ENCODE assay signal across 22 cellular contexts in genomic region chr1:235176486-235176885, GRCh38. TPM values are rescaled to one million over a fixed set of nuclear protein-coding genes. Genes with fewer than 3 reads are reported as not detected.
DNase-seq lines count a peak whose midpoint lies in the region; ATAC-seq, FAIRE-seq and TF ChIP-seq lines count a peak whose summit lies in the region.
"Had no signal": no experiment of that assay in that cellular context is flagged by ENCODE, and none has a peak within 500 bp of the region (broad histone marks: within the 10 kb centered on the region; RNA-seq: fewer than 3 reads in every experiment).

No MANE protein-coding gene starts in this region.

- H2AFZ ChIP-seq in GM12878 (ENCODE audit: control insufficient read depth, low read depth, low read length), result no peak overlapping the region
- H2AFZ ChIP-seq: GM23248, PC-9 had no signal

- H3K4me1 ChIP-seq in GM12878 (ENCODE audit: control insufficient read depth, insufficient read depth, low read length), result no peaks in the 10 kb centered on the region

- FAIRE-seq in GM12878 (lab: Jason Lieb, UNC), result no peak

- POLR2A ChIA-PET in GM12878 (lab: Charles Lee), result interaction anchor here (0.5 to 0.6 kb wide), 2 partner anchors 51 to 168 kb away, joined by 3 to 5 read pairs; no protein-coding TSS in a partner anchor

- TF ChIP-seq POLR2A in GM12878 (IDR thresholded peaks at IDR 0.05; ENCODE audit: low read depth, low read length), result no peak

- H3K27ac Mint-ChIP-seq in activated T-cell treated with anti-CD3 and anti-CD28 coated beads, Interleukin-2, amount 50 U/mL, for 24 hours, result peak overlapping the region; percentile 75
- peak overlapping the region; percentile 78 for H3K27ac Mint-ChIP-seq in neural crest cell (ENCODE audit: unreplicated experiment)

- WGBS in GM12878 (ENCODE audit: insufficient coverage, insufficient replicate concordance, low lambda C conversion rate, missing lambda C conversion rate), result 97% methylated on average over 7 of the region's 7 CpGs

- intact Hi-C loops in GM12878 (cut with micrococcal nuclease; ENCODE audit: unreplicated experiment), result loop anchor here (5.0 kb wide), 1 partner anchor 241 kb away; no protein-coding TSS in a partner anchor

- TSS peak; percentile 31 for BruUV-seq in GM12878 (replicated peaks; lab: Mats Ljungman, UMichigan)

- no peak overlapping the region for H3K27ac ChIP-seq in GM12878 (ENCODE audit: control insufficient read depth, insufficient read depth)
- H3K27ac ChIP-seq: GM23248, PC-9, SJCRH30 had no signal

- H3K36me3 ChIP-seq in H7 (replicated peaks; ENCODE audit: control insufficient read depth, insufficient read depth, low read length), result peaks cover 6% of the 10 kb centered on the region
- peaks cover 6 to 19% of the 10 kb centered on the region in 2 experiments for H3K36me3 ChIP-seq in GM12878 (ENCODE audit: control insufficient read depth in 2 of 2, insufficient read depth in 2 of 2, low read length in 1 of 2)

- in situ Hi-C loops in GM12878 (cut with MboI), result no loop called here

- no peaks in the 10 kb centered on the region for H3K27me3 Mint-ChIP-seq in activated T-cell treated with anti-CD3 and anti-CD28 coated beads, Interleukin-2, amount 50 U/mL, for 24 hours
- H3K27me3 Mint-ChIP-seq in neural crest cell (ENCODE audit: low read depth), result no peaks in the 10 kb centered on the region

- DNase-seq in activated T-cell treated with anti-CD3 and anti-CD28 coated beads, Interleukin-2, amount 50 U/mL, for 24 hours, result no peak
- no peak for DNase-seq in activated T-cell treated with anti-CD3 and anti-CD28 coated beads, Interleukin-2, amount 50 U/mL, for 48 hours
- DNase-seq in H7, result peak; percentile 33
- no peak for DNase-seq in GM12878 (ENCODE audit: low read depth, low spot score)
- no peak for DNase-seq in neural crest cell (ENCODE audit: low read depth, low spot score)
- DNase-seq in hypothalamus (lab: John Stamatoyannopoulos, UW), result no peak
- no peak for DNase-seq in nucleus accumbens (lab: John Stamatoyannopoulos, UW)
- DNase-seq: 8988T, GM23248, KBM-7, MV-4-11, NCI-H1105, NCI-H1436 treated with DMSO at 0.1 percent for 48 hours, NCI-H1930, NCI-H2227 treated with DMSO at 0.1 percent for 48 hours, NCI-H526 treated with DMSO at 0.1 percent for 48 hours, PC-9, SJCRH30 had no signal

- CTCF ChIA-PET in GM12878 (lab: Yijun Ruan, JAX), result no interaction called here

- H3K9ac ChIP-seq in GM12878 (ENCODE audit: control insufficient read depth, insufficient read depth, low read length), result no peak overlapping the region
- H3K9ac ChIP-seq: GM23248 had no signal

- ATAC-seq in GM12878 (no peak), GM18868 (IDR thresholded peaks at IDR 0.05; ENCODE audit: unreplicated experiment) (no peak)
- ATAC-seq: HCT116, Right ventricle myocardium inferior, SK-N-SH treated with all-trans-retinoic acid at 6 μM for 48 hours had no signal

- H3K27me3 ChIP-seq in H7 (ENCODE audit: control insufficient read depth, insufficient read depth, low read length) (no peaks in the 10 kb centered on the region), GM12878 (replicated peaks in 1 of 2; ENCODE audit: control insufficient read depth in 2 of 2, insufficient read depth in 2 of 2, low read length in 1 of 2) (no peaks in the 10 kb centered on the region)
- H3K27me3 ChIP-seq: SJCRH30 had no signal

- TF ChIP-seq RAD21 in GM12878 (IDR thresholded peaks at IDR 0.05; ENCODE audit: insufficient read depth, low read depth, low read length), result no peak

- no peaks in the 10 kb centered on the region for H4K20me1 ChIP-seq in GM12878 (ENCODE audit: control insufficient read depth, insufficient read depth)

- H3K4me3 Mint-ChIP-seq in activated T-cell treated with anti-CD3 and anti-CD28 coated beads, Interleukin-2, amount 50 U/mL, for 24 hours, result no peak overlapping the region
- H3K4me3 Mint-ChIP-seq in neural crest cell, result no peak overlapping the region

- no peaks in the 10 kb centered on the region for H3K79me2 ChIP-seq in GM12878 (ENCODE audit: control insufficient read depth, insufficient read depth, low read length)

- SMC1A ChIA-PET in GM12878 (lab: Charles Lee; ENCODE audit: uncharacterized antibody, unreplicated experiment), result no interaction called here

- H3K4me2 ChIP-seq in GM12878 (ENCODE audit: control insufficient read depth, insufficient read depth), result no peak overlapping the region
- H3K4me2 ChIP-seq: PC-9 had no signal

- no peaks in the 10 kb centered on the region for H3K9me3 ChIP-seq in GM12878 (replicated peaks; ENCODE audit: control insufficient read depth, insufficient read depth, low read length)
- H3K9me3 ChIP-seq: SJCRH30 had no signal

- no peaks in the 10 kb centered on the region for H3K9me3 Mint-ChIP-seq in activated T-cell treated with anti-CD3 and anti-CD28 coated beads, Interleukin-2, amount 50 U/mL, for 24 hours
- H3K9me3 Mint-ChIP-seq in neural crest cell, result no peaks in the 10 kb centered on the region

- H3K4me3 ChIP-seq in H7 (ENCODE audit: insufficient read depth, low read depth, low read length) (no peak overlapping the region), GM12878 (no peak overlapping the region)
- H3K4me3 ChIP-seq: GM23248, PC-9, SJCRH30 had no signal

- no peak for TF ChIP-seq EP300 in GM12878 (IDR thresholded peaks at IDR 0.05; ENCODE audit: borderline replicate concordance in 1 of 2, control insufficient read depth in 1 of 2, low read depth in 2 of 2, low read length in 2 of 2)

- TF ChIP-seq CTCF in GM12878 (IDR thresholded peaks at IDR 0.05 in 2 of 3, conservative IDR thresholded peaks at IDR 0.05 in 1 of 3; ENCODE audit: control insufficient read depth in 2 of 3, extremely low read depth in 1 of 3, insufficient read depth in 1 of 3, low read depth in 3 of 3, low read length in 3 of 3) (no peak), neural crest cell (conservative IDR thresholded peaks at IDR 0.05) (no peak)

- peaks cover 85% of the 10 kb centered on the region for H3K36me3 Mint-ChIP-seq in activated T-cell treated with anti-CD3 and anti-CD28 coated beads, Interleukin-2, amount 50 U/mL, for 24 hours (ENCODE audit: low read depth)
- peaks cover 10% of the 10 kb centered on the region for H3K36me3 Mint-ChIP-seq in neural crest cell (ENCODE audit: low read depth)

- H3K4me1 Mint-ChIP-seq in activated T-cell treated with anti-CD3 and anti-CD28 coated beads, Interleukin-2, amount 50 U/mL, for 24 hours (ENCODE audit: low read depth), result peaks cover 3% of the 10 kb centered on the region
- no peaks in the 10 kb centered on the region for H3K4me1 Mint-ChIP-seq in neural crest cell

- RAD21 ChIA-PET in GM12878 (lab: Charles Lee; ENCODE audit: unreplicated experiment), result no interaction called here

RNA-seq across cellular contexts. Expression of gene RBM34, which starts 15.4 kb away (rescaled TPM):
- total RNA-seq in H7 (2014; rRNA removed; shearing (Covaris generic)), result 101 and 105 TPM in 2 replicates
- total RNA-seq in GM12878 (2013; cell fraction: nucleolus; rRNA removed), result 98.8 and 100 TPM in 2 replicates
- total RNA-seq in GM12878 (2014; rRNA removed) (61.2 and 83.5 TPM in 2 replicates), GM12878 (2014; rRNA removed; fragmentation: Illumina TruSeq; extraction: Trizol) (119 and 132 TPM in 2 replicates), GM12878 (2021) (89.2 and 95.2 TPM in 2 replicates), neural crest cell (95.0 and 102 TPM in 2 replicates)
- polyA plus RNA-seq in GM12878 (2011; ENCODE audit: low read depth), result 36.8 TPM
- polyA plus RNA-seq in GM12878 (2011; rRNA removed) (55.7 and 103 TPM in 2 replicates), GM12878 (2014; fragmentation: Illumina TruSeq; extraction: Trizol) (89.9 and 127 TPM in 2 replicates), GM12878 (2014; fragmentation: Nextera tagmentation; extraction: Ambion mirVana) (100 to 1,000 TPM in 1 of 2 experiments, 10 to 100 TPM in 1; 98.2 to 124 TPM), GM12878 (2014; rRNA removed) (46.4 and 56.0 TPM in 2 replicates), GM12878 (2016; fragmentation: Nextera tagmentation; extraction: Ambion mirVana) (100 to 1,000 TPM; 119 to 130 TPM)
- 38.1 and 41.8 TPM in 2 replicates for polyA plus RNA-seq in GM12878 (2011; cell fraction: cytosol; rRNA removed)
- 29.9 and 35.9 TPM in 2 replicates for polyA plus RNA-seq in GM12878 (2011; cell fraction: nucleus; rRNA removed)
- polyA plus RNA-seq in GM12878 (2012), result 97.1 and 116 TPM in 2 replicates
- polyA minus RNA-seq in GM12878 (2011; rRNA and poly(A)+ RNA removed), result 16.0 and 32.3 TPM in 2 replicates
- 8.3 and 22.2 TPM in 2 replicates for polyA minus RNA-seq in GM12878 (2011; cell fraction: cytosol; rRNA and poly(A)+ RNA removed)
- 28.5 and 31.9 TPM in 2 replicates for polyA minus RNA-seq in GM12878 (2011; cell fraction: nucleus; rRNA and poly(A)+ RNA removed)

RNA-seq across cellular contexts. Expression of gene TOMM20, which starts 47.8 kb away (rescaled TPM):
- 172 and 214 TPM in 2 replicates for total RNA-seq in H7 (2014; rRNA removed; shearing (Covaris generic))
- total RNA-seq in GM12878 (2013; cell fraction: nucleolus; rRNA removed), result 52.5 and 52.8 TPM in 2 replicates
- 75.1 and 89.7 TPM in 2 replicates for total RNA-seq in GM12878 (2014; rRNA removed)
- 58.8 and 59.9 TPM in 2 replicates for total RNA-seq in GM12878 (2014; rRNA removed; fragmentation: Illumina TruSeq; extraction: Trizol)
- total RNA-seq in GM12878 (2021), result 120 and 125 TPM in 2 replicates
- polyA plus RNA-seq in GM12878 (2011; ENCODE audit: low read depth), result 58.2 TPM
- 138 and 178 TPM in 2 replicates for polyA plus RNA-seq in GM12878 (2011; rRNA removed)
- polyA plus RNA-seq in GM12878 (2011; cell fraction: cytosol; rRNA removed), result 43.9 and 51.8 TPM in 2 replicates
- polyA plus RNA-seq in GM12878 (2011; cell fraction: nucleus; rRNA removed), result 31.3 TPM in 2 replicates
- polyA plus RNA-seq in GM12878 (2012), result 94.4 and 116 TPM in 2 replicates
- 95.3 and 116 TPM in 2 replicates for polyA plus RNA-seq in GM12878 (2014; fragmentation: Illumina TruSeq; extraction: Trizol)
- polyA plus RNA-seq in GM12878 (2014; fragmentation: Nextera tagmentation; extraction: Ambion mirVana), result 10 to 100 TPM; 39.8 to 60.1 TPM
- polyA plus RNA-seq in GM12878 (2014; rRNA removed), result 58.2 and 66.2 TPM in 2 replicates
- polyA plus RNA-seq in GM12878 (2016; fragmentation: Nextera tagmentation; extraction: Ambion mirVana), result 10 to 100 TPM; 68.4 to 71.9 TPM
- polyA minus RNA-seq in GM12878 (2011; rRNA and poly(A)+ RNA removed), result 35.0 and 43.1 TPM in 2 replicates
- polyA minus RNA-seq in GM12878 (2011; cell fraction: cytosol; rRNA and poly(A)+ RNA removed), result 27.3 and 28.9 TPM in 2 replicates
- polyA minus RNA-seq in GM12878 (2011; cell fraction: nucleus; rRNA and poly(A)+ RNA removed), result 15.8 and 28.3 TPM in 2 replicates
- total RNA-seq in neural crest cell, result 150 and 154 TPM in 2 replicates
